In the genomic region with DNA sequence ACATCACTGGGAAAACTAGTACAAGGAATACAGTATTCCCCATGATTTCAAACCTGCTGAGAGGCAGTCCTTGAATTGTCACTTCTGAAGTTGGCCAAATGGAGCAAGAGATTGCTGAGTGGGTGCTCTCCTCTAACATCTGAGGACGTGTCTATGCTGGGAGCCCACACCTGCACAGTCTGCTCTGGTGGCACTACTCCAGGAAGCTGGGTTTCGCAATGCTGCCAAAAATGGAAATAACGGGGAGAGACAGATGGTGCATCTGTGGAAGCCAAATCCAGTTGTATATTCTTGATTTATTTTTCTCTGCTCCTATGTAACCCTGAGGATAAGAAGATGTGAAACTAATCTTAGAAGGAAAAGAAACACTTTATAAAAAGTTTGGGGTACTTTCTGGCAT, we compare ENCODE assay signal across 14 cellular contexts.
DNase-seq lines count a peak whose midpoint lies in the region; TF ChIP-seq lines count a peak whose summit lies in the region.
"Had no signal": no experiment of that assay in that cellular context is flagged by ENCODE, and none has a peak within 500 bp of the region (broad histone marks: within the 10 kb centered on the region; RNA-seq: fewer than 3 reads in every experiment).

No MANE protein-coding gene starts in this region.

- no peak overlapping the region for H3K27ac Mint-ChIP-seq in mesothelial cell of epicardium
- H3K27ac Mint-ChIP-seq: CD14-positive monocyte had no signal

- peaks cover 6% of the 10 kb centered on the region for H3K9me3 Mint-ChIP-seq in mesothelial cell of epicardium

- no peaks in the 10 kb centered on the region for H3K4me1 ChIP-seq in tibial nerve
- H3K4me1 ChIP-seq in colonic mucosa = no peaks in the 10 kb centered on the region
- H3K4me1 ChIP-seq: psoas muscle, tibial artery had no signal

- H3K27ac ChIP-seq in tibial nerve = no peak overlapping the region
- no peak overlapping the region for H3K27ac ChIP-seq in colonic mucosa
- H3K27ac ChIP-seq: psoas muscle, tibial artery had no signal

- H3K4me1 Mint-ChIP-seq in mesothelial cell of epicardium = peaks cover 53% of the 10 kb centered on the region

- no peak overlapping the region for H3K9ac ChIP-seq in colonic mucosa (ENCODE audit: low read depth in 2 of 2, low read length in 2 of 2)

- TF ChIP-seq EP300 in tibial nerve (IDR thresholded peaks at IDR 0.05) = no peak

- TF ChIP-seq CTCF in tibial nerve (IDR thresholded peaks at IDR 0.05) = no peak
- no peak for TF ChIP-seq CTCF in colonic mucosa (IDR thresholded peaks at IDR 0.05)
- no peak for TF ChIP-seq CTCF in mesothelial cell of epicardium (IDR thresholded peaks at IDR 0.05; ENCODE audit: unreplicated experiment)

- no peaks in the 10 kb centered on the region for H3K9me3 ChIP-seq in tibial nerve
- no peaks in the 10 kb centered on the region for H3K9me3 ChIP-seq in colonic mucosa
- H3K9me3 ChIP-seq: psoas muscle, tibial artery had no signal

- H3K4me3 ChIP-seq in tibial nerve = no peak overlapping the region
- H3K4me3 ChIP-seq in colonic mucosa = no peak overlapping the region
- H3K4me3 ChIP-seq: psoas muscle, tibial artery had no signal

- TF ChIP-seq POLR2A in tibial nerve (IDR thresholded peaks at IDR 0.05) = no peak

- H3K27me3 Mint-ChIP-seq in mesothelial cell of epicardium (ENCODE audit: low read depth) = no peaks in the 10 kb centered on the region

- H3K27me3 ChIP-seq in tibial nerve (no peaks in the 10 kb centered on the region), colonic mucosa (no peaks in the 10 kb centered on the region)
- H3K27me3 ChIP-seq: tibial artery had no signal

- intact Hi-C loops in colonic mucosa (cut with DNase I) = no loop called here

- no peaks in the 10 kb centered on the region for H3K36me3 ChIP-seq in tibial nerve
- H3K36me3 ChIP-seq in colonic mucosa = no peaks in the 10 kb centered on the region
- H3K36me3 ChIP-seq: tibial artery had no signal

- H3K4me3 Mint-ChIP-seq in mesothelial cell of epicardium = no peak overlapping the region
- H3K4me3 Mint-ChIP-seq: CD14-positive monocyte had no signal

- H3K36me3 Mint-ChIP-seq in mesothelial cell of epicardium = no peaks in the 10 kb centered on the region
- H3K36me3 Mint-ChIP-seq: CD14-positive monocyte had no signal

- WGBS in tibial nerve, 2 donors = 30 to 55% methylated on average over 3 of the region's 3 CpGs

- DNase-seq in DMS 273 (lab: John Stamatoyannopoulos, UW; ENCODE audit: unreplicated experiment) (peak; percentile 93), LHCN-M2 (ENCODE audit: low read depth) (peak; percentile 39), SHP77 (lab: John Stamatoyannopoulos, UW) (peak; percentile 52 to 70), middle frontal gyrus (ENCODE audit: extremely low spot score, low spot score) (peak; percentile 11), tibial nerve (ENCODE audit: low spot score in 2 of 2) (no peak), colonic mucosa (no peak), SK-N-DZ (ENCODE audit: low spot score) (no peak), mesothelial cell of epicardium (ENCODE audit: low spot score in 2 of 2, unreplicated experiment in 2 of 2) (no peak)
- DNase-seq: activated CD4-positive, alpha-beta T cell treated with anti-CD3 and anti-CD28 coated beads, Interleukin-2, amount 50 U/mL, for 48 hours; cortex of kidney; left colon; psoas muscle; tibial artery had no signal

Comparison
In these comparisons a context has a peak if more than half of its experiments do, and no peak if none do; other contexts are left out.
1. DNase-seq: peak in DMS 273 (single experiment), LHCN-M2 (single experiment), SHP77 (2 of 2) and middle frontal gyrus (single experiment); none in tibial nerve (0 of 2), colonic mucosa (single experiment), SK-N-DZ (single experiment) and mesothelial cell of epicardium (0 of 2).